13 cellular contexts compared by ENCODE assay signal in the genomic region with DNA sequence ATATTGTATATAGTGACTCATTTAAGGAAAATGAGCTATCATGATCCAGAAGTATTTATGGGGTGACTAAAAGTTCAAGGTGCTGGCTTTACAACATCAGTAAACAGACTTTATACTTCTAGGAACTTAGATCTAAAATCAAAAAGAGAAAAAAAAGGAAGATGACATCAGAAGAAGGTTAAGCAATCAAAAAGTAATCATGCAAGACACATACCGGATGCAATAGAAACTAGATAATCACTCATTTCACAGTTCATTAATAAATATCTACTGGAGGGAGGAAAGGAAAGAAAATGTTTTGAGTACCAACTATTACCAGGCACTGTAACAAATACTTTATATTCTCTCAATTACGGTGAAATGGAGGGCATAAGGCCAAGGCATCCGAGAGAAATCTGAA.
DNase-seq lines count a peak whose midpoint lies in the region; ATAC-seq and TF ChIP-seq lines count a peak whose summit lies in the region.
"Had no signal": no experiment of that assay in that cellular context is flagged by ENCODE, and none has a peak within 500 bp of the region (broad histone marks: within the 10 kb centered on the region; RNA-seq: fewer than 3 reads in every experiment).

No MANE protein-coding gene starts in this region.

- no peak overlapping the region for H3K27ac ChIP-seq in naive thymus-derived CD4-positive, alpha-beta T cell (ENCODE audit: low read depth, low read length)
- H3K27ac ChIP-seq: SJCRH30 had no signal

- peak; percentile 46 for DNase-seq in ELR (ENCODE audit: low read depth)
- peak; percentile 82 for DNase-seq in LoVo (ENCODE audit: low spot score)
- DNase-seq in epithelial cell of esophagus (ENCODE audit: low read depth), result peak; percentile 66
- no peak for DNase-seq in naive thymus-derived CD4-positive, alpha-beta T cell
- DNase-seq in G401 (ENCODE audit: low spot score), result no peak
- no peak for DNase-seq in NCI-H2107 (lab: John Stamatoyannopoulos, UW)
- DNase-seq: activated naive CD4-positive, alpha-beta T cell treated with anti-CD3 and anti-CD28 coated beads, Interleukin-2, amount 10 ng/mL, durations not matched to agents 7 days and 5 days; DMS 273 treated with DMSO at 0.1 percent for 48 hours; hippocampal formation; SJCRH30 had no signal

- POLR2A ChIA-PET in naive thymus-derived CD4-positive, alpha-beta T cell (lab: Charles Lee), result no interaction called here

- H3K4me1 ChIP-seq in naive thymus-derived CD4-positive, alpha-beta T cell (ENCODE audit: control insufficient read depth in 2 of 2, insufficient read depth in 2 of 2, low read length in 2 of 2), result no peaks in the 10 kb centered on the region
- H3K4me1 ChIP-seq: SJCRH30 had no signal

- peaks cover 0 to 5% (median 0%) of the 10 kb centered on the region in 11 donors for H3K9me3 Mint-ChIP-seq in naive thymus-derived CD4-positive, alpha-beta T cell
- H3K9me3 Mint-ChIP-seq: activated naive CD4-positive, alpha-beta T cell treated with anti-CD3 and anti-CD28 coated beads, Interleukin-2, amount 10 ng/mL, durations not matched to agents 7 days and 5 days; dendritic cell treated with granulocyte-macrophage colony-stimulating factor and Interleukin-4, amounts not matched to agents 40 ng/mL and 50 ng/mL, for 4 days had no signal

- H3K36me3 ChIP-seq in naive thymus-derived CD4-positive, alpha-beta T cell (ENCODE audit: control insufficient read depth in 2 of 3, insufficient read depth in 3 of 3, low read length in 3 of 3), result no peaks in the 10 kb centered on the region
- H3K36me3 ChIP-seq: SJCRH30 had no signal

- peak; percentile 20 for ATAC-seq in naive thymus-derived CD4-positive, alpha-beta T cell
- ATAC-seq in HG02840 (IDR thresholded peaks at IDR 0.05; ENCODE audit: low FRiP score, unreplicated experiment), result no peak
- ATAC-seq in HG03095 (IDR thresholded peaks at IDR 0.05; ENCODE audit: unreplicated experiment), result no peak

- no peak overlapping the region for H3K27ac Mint-ChIP-seq in naive thymus-derived CD4-positive, alpha-beta T cell
- H3K27ac Mint-ChIP-seq: activated naive CD4-positive, alpha-beta T cell treated with anti-CD3 and anti-CD28 coated beads, Interleukin-2, amount 10 ng/mL, durations not matched to agents 7 days and 5 days; dendritic cell treated with granulocyte-macrophage colony-stimulating factor and Interleukin-4, amounts not matched to agents 40 ng/mL and 50 ng/mL, for 4 days had no signal

- H3K27me3 ChIP-seq in naive thymus-derived CD4-positive, alpha-beta T cell (ENCODE audit: control insufficient read depth in 2 of 2, insufficient read depth in 2 of 2, low read length in 2 of 2), result no peaks in the 10 kb centered on the region
- H3K27me3 ChIP-seq: SJCRH30 had no signal

- TF ChIP-seq CTCF in epithelial cell of esophagus (IDR thresholded peaks at IDR 0.05; ENCODE audit: insufficient read depth, low read depth, low read length, missing control alignments), result no peak

- no peak overlapping the region for H3K4me3 ChIP-seq in epithelial cell of esophagus (ENCODE audit: low read length)
- H3K4me3 ChIP-seq in naive thymus-derived CD4-positive, alpha-beta T cell (ENCODE audit: low read length), result no peak overlapping the region
- H3K4me3 ChIP-seq: SJCRH30 had no signal

- H3K4me1 Mint-ChIP-seq in naive thymus-derived CD4-positive, alpha-beta T cell, result peaks cover 0 to 26% (median 6%) of the 10 kb centered on the region in 7 donors

- in situ Hi-C loops in G401 (cut with HindIII; ENCODE audit: low sequenced_read_pairs), result no loop called here

- H3K27me3 Mint-ChIP-seq in naive thymus-derived CD4-positive, alpha-beta T cell, result peaks cover 0 to 63% (median 6%) of the 10 kb centered on the region in 5 donors

- CTCF ChIA-PET in naive thymus-derived CD4-positive, alpha-beta T cell (lab: Charles Lee), result no interaction called here

- intact Hi-C loops in naive thymus-derived CD4-positive, alpha-beta T cell (cut with micrococcal nuclease), result loop anchor here in 1 of 2 donors (1.0 kb wide), 1 partner anchor 275 kb away; no protein-coding TSS in a partner anchor

- H3K4me3 Mint-ChIP-seq in naive thymus-derived CD4-positive, alpha-beta T cell, result no peak overlapping the region
- H3K4me3 Mint-ChIP-seq: activated naive CD4-positive, alpha-beta T cell treated with anti-CD3 and anti-CD28 coated beads, Interleukin-2, amount 10 ng/mL, durations not matched to agents 7 days and 5 days; dendritic cell treated with granulocyte-macrophage colony-stimulating factor and Interleukin-4, amounts not matched to agents 40 ng/mL and 50 ng/mL, for 4 days had no signal

- peaks cover 0 to 1% (median 0%) of the 10 kb centered on the region in 5 donors for H3K36me3 Mint-ChIP-seq in naive thymus-derived CD4-positive, alpha-beta T cell
- H3K36me3 Mint-ChIP-seq: activated naive CD4-positive, alpha-beta T cell treated with anti-CD3 and anti-CD28 coated beads, Interleukin-2, amount 10 ng/mL, durations not matched to agents 7 days and 5 days had no signal

- no peaks in the 10 kb centered on the region for H3K9me3 ChIP-seq in naive thymus-derived CD4-positive, alpha-beta T cell (ENCODE audit: control insufficient read depth in 2 of 3, low read length in 3 of 3)

Comparison
In these comparisons a context has a peak if more than half of its experiments do, and no peak if none do; other contexts are left out.
1. DNase-seq: peak in ELR (single experiment), LoVo (single experiment) and epithelial cell of esophagus (single experiment); none in naive thymus-derived CD4-positive, alpha-beta T cell (0 of 9), G401 (single experiment) and NCI-H2107 (single experiment).